ENCODE assay signal across 12 cellular contexts in genomic region chr12:95674631-95675030, GRCh38.
DNase-seq lines count a peak whose midpoint lies in the region; ATAC-seq and TF ChIP-seq lines count a peak whose summit lies in the region.
"Had no signal": no experiment of that assay in that cellular context is flagged by ENCODE, and none has a peak within 500 bp of the region (broad histone marks: within the 10 kb centered on the region; RNA-seq: fewer than 3 reads in every experiment).

No MANE protein-coding gene starts in this region.

- peaks cover 5% of the 10 kb centered on the region for H3K9me3 ChIP-seq in psoas muscle

- 4 to 19% (median 7%) methylated on average over 1 of the region's 1 CpG for WGBS in psoas muscle, 3 donors

- no peak for TF ChIP-seq CTCF in psoas muscle (IDR thresholded peaks at IDR 0.05)

- no peak for ATAC-seq in psoas muscle
- ATAC-seq in HG02885 (IDR thresholded peaks at IDR 0.05; ENCODE audit: poor library complexity, unreplicated experiment), result no peak
- ATAC-seq: stimulated activated naive CD8-positive, alpha-beta T cell treated with anti-CD3 and anti-CD28 coated beads, Interleukin-15, amount 100 ng/mL, for 72 hours had no signal

- DNase-seq in DMS 273 treated with DMSO at 0.1 percent for 48 hours (lab: John Stamatoyannopoulos, UW) (peak; percentile 69), NCI-H1694 treated with DMSO at 0.1 percent for 48 hours (lab: John Stamatoyannopoulos, UW) (peak; percentile 93), SHP77 (lab: John Stamatoyannopoulos, UW) (peak; percentile 93 to 95), hepatic stellate cell (ENCODE audit: low spot score) (peak; percentile 26), Kasumi-1 (lab: John Stamatoyannopoulos, UW) (no peak), psoas muscle (no peak), midbrain (lab: John Stamatoyannopoulos, UW) (no peak)
- DNase-seq: islet precursor cell; SIG-M5; stimulated activated naive CD8-positive, alpha-beta T cell treated with anti-CD3 and anti-CD28 coated beads, Interleukin-15, amount 100 ng/mL, for 72 hours had no signal

- no peaks in the 10 kb centered on the region for H3K4me1 ChIP-seq in psoas muscle

- H3K4me3 ChIP-seq in psoas muscle, result no peak overlapping the region

- H3K27ac ChIP-seq in psoas muscle, result no peak overlapping the region
- H3K27ac ChIP-seq: C4-2B had no signal

- H3K36me3 ChIP-seq in psoas muscle (ENCODE audit: insufficient read depth in 1 of 2, low read depth in 1 of 2), result no peaks in the 10 kb centered on the region

- intact Hi-C loops in psoas muscle (cut with DNase I), result no loop called here

- H3K27me3 ChIP-seq in psoas muscle (ENCODE audit: insufficient read depth in 3 of 3, low read length in 2 of 3), result no peaks in the 10 kb centered on the region

Comparison
In these comparisons a context has a peak if more than half of its experiments do, and no peak if none do; other contexts are left out.
1. DNase-seq: peak in DMS 273 treated with DMSO at 0.1 percent for 48 hours (single experiment), NCI-H1694 treated with DMSO at 0.1 percent for 48 hours (single experiment), SHP77 (2 of 2) and hepatic stellate cell (single experiment); none in Kasumi-1 (0 of 2), psoas muscle (0 of 2) and midbrain (single experiment).